Comparison of ENCODE assay signal across 9 cellular contexts in the genomic region with DNA sequence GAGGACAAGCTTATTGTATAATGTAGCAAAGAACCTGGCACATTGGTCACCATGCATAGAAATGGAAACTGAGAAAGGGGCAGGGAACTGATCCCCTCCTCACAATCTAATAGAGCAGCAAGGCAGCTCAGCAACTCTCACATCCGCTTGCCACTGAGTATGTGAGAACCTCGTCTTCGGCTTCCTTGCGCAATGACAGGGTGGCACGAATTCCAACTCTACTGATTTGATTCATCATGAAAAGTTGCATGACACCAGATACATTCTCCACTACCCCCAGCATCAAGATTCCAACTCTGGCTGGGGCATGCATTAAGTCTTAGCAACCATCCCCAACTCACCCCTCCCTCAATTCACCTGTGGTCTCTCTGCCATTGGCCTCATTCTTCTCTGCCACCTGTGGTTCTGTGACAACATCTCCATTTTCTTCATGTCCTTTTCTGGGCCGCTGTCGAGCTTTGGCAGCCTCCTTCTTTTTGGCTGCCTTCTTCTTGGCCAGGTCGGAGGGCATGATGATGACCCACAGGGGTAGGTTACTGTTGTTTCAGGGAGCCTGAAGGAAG. TPM values are rescaled to one million over a fixed set of nuclear protein-coding genes. Genes with fewer than 3 reads are reported as not detected.
DNase-seq lines count a peak whose midpoint lies in the region; ATAC-seq and TF ChIP-seq lines count a peak whose summit lies in the region.
"Had no signal": no experiment of that assay in that cellular context is flagged by ENCODE, and none has a peak within 500 bp of the region (broad histone marks: within the 10 kb centered on the region; RNA-seq: fewer than 3 reads in every experiment).

No MANE protein-coding gene starts in this region.

- no peaks in the 10 kb centered on the region for H4K20me1 ChIP-seq in SK-N-SH (ENCODE audit: insufficient read depth)

- TF ChIP-seq CTCF in SK-N-SH (IDR thresholded peaks at IDR 0.05) = no peak
- TF ChIP-seq CTCF in activated B cell treated with CpG ODN at 0.5 μM for 24 hours (IDR thresholded peaks at IDR 0.05) = no peak
- no peak for TF ChIP-seq CTCF in stomach (IDR thresholded peaks at IDR 0.05)

- no peak for DNase-seq in SK-N-SH
- DNase-seq in activated B cell treated with CpG ODN at 0.5 μM for 24 hours = no peak
- DNase-seq in stomach = no peak
- DNase-seq in cerebellar nuclear complex (lab: John Stamatoyannopoulos, UW) = no peak

- POLR2A ChIA-PET in SK-N-SH (lab: Yijun Ruan, JAX) (interaction anchor here (1.1 kb wide), 1 partner anchor 20 kb away, joined by 3 read pairs; no protein-coding TSS in a partner anchor), activated B cell treated with CpG ODN at 0.5 μM for 24 hours (lab: Charles Lee) (interaction anchor here (0.5 to 1.7 kb wide), 3 partner anchors 13 to 198 kb away, joined by 3 to 9 read pairs (median 3); a partner anchor contains a TSS)

- TF ChIP-seq RAD21 in SK-N-SH (IDR thresholded peaks at IDR 0.05; ENCODE audit: low read length) = no peak

- H3K4me2 ChIP-seq in SK-N-SH = peak overlapping the region; percentile 90

- H3K36me3 Mint-ChIP-seq in activated B cell treated with CpG ODN at 0.5 μM for 24 hours (ENCODE audit: low read depth) = peaks cover 49% of the 10 kb centered on the region

- peaks cover 26% of the 10 kb centered on the region for H3K79me2 ChIP-seq in SK-N-SH (ENCODE audit: insufficient read depth)

- no peak overlapping the region; a peak in 2 of 4 replicates for H3K27ac ChIP-seq in SK-N-SH (ENCODE audit: low read depth in 2 of 2, low read length in 1 of 2)
- no peak overlapping the region for H3K27ac ChIP-seq in iPS-18a (ENCODE audit: low read length)
- H3K27ac ChIP-seq in stomach = peak overlapping the region in 3 of 5 donors; percentile 83 to 91 (median 87)

- no peaks in the 10 kb centered on the region for H3K9me3 ChIP-seq in SK-N-SH
- H3K9me3 ChIP-seq in iPS-18a (ENCODE audit: control insufficient read depth, low read depth, low read length) = no peaks in the 10 kb centered on the region
- no peaks in the 10 kb centered on the region for H3K9me3 ChIP-seq in stomach

- H3K36me3 ChIP-seq in SK-N-SH (replicated peaks in 1 of 2; ENCODE audit: control insufficient read depth in 1 of 2, insufficient read depth in 2 of 2, low read length in 1 of 2) (peaks cover 42 to 46% of the 10 kb centered on the region in 2 experiments), iPS-18a (ENCODE audit: control insufficient read depth, low read depth, low read length) (peaks cover 34% of the 10 kb centered on the region), stomach (peaks cover 35 to 45% (median 40%) of the 10 kb centered on the region in 4 donors)

- H2AFZ ChIP-seq in SK-N-SH (ENCODE audit: low read depth) = no peak overlapping the region

- no peaks in the 10 kb centered on the region for H3K27me3 ChIP-seq in SK-N-SH (ENCODE audit: insufficient read depth)
- H3K27me3 ChIP-seq in iPS-18a (ENCODE audit: control insufficient read depth, insufficient read depth, low read length) = no peaks in the 10 kb centered on the region
- H3K27me3 ChIP-seq in stomach = no peaks in the 10 kb centered on the region

- no peak overlapping the region for H3K27ac Mint-ChIP-seq in activated B cell treated with CpG ODN at 0.5 μM for 24 hours

- peaks cover 30% of the 10 kb centered on the region for H3K4me1 Mint-ChIP-seq in activated B cell treated with CpG ODN at 0.5 μM for 24 hours

- peak overlapping the region; percentile 99 for H3K4me3 Mint-ChIP-seq in activated B cell treated with CpG ODN at 0.5 μM for 24 hours

- TF ChIP-seq EP300 in SK-N-SH (IDR thresholded peaks at IDR 0.05; ENCODE audit: borderline replicate concordance in 1 of 2, low read depth in 1 of 2, low read length in 1 of 2) (no peak), stomach (IDR thresholded peaks at IDR 0.05) (no peak)

- peaks cover 9% of the 10 kb centered on the region for H3F3A ChIP-seq in SK-N-SH (replicated peaks; ENCODE audit: insufficient read depth)

- H3K27me3 Mint-ChIP-seq in activated B cell treated with CpG ODN at 0.5 μM for 24 hours = no peaks in the 10 kb centered on the region

- no peaks in the 10 kb centered on the region for H3K9me3 Mint-ChIP-seq in activated B cell treated with CpG ODN at 0.5 μM for 24 hours

- CTCF ChIA-PET in SK-N-SH (lab: Yijun Ruan, JAX) (interaction anchor here (0.7 to 4.9 kb wide), 9 partner anchors 18 to 115 kb away, joined by 3 to 46 read pairs (median 4); a partner anchor contains a TSS), activated B cell treated with CpG ODN at 0.5 μM for 24 hours (lab: Charles Lee) (interaction anchor here (1.2 kb wide), 2 partner anchors 17 to 18 kb away, joined by 3 to 4 read pairs; no protein-coding TSS in a partner anchor)

- H3K9ac ChIP-seq in SK-N-SH = peak overlapping the region; percentile 78
- peak overlapping the region; percentile 76 for H3K9ac ChIP-seq in iPS-18a (ENCODE audit: low read length)

- H3K4me3 ChIP-seq in SK-N-SH (ENCODE audit: low read depth in 2 of 2, low read length in 1 of 2) (peak overlapping the region; percentile 80 to 97), iPS-18a (ENCODE audit: low read length) (peak overlapping the region; percentile 78), stomach (peak overlapping the region; percentile 68 to 99 (median 89))

- ATAC-seq in SK-N-SH treated with all-trans-retinoic acid at 6 μM for 48 hours (no peak), activated B cell treated with CpG ODN at 0.5 μM for 24 hours (ENCODE audit: low read depth) (no peak), HG02970 (IDR thresholded peaks at IDR 0.05; ENCODE audit: low FRiP score, unreplicated experiment) (no peak), HG02759 (IDR thresholded peaks at IDR 0.05; ENCODE audit: unreplicated experiment) (no peak)

- no peak for TF ChIP-seq POLR2A in stomach (IDR thresholded peaks at IDR 0.05)

- 58% methylated on average over 8 of the region's 8 CpGs for WGBS in SK-N-SH (ENCODE audit: low lambda C conversion rate)
- WGBS in stomach, 5 donors = 51 to 60% (median 59%) methylated on average over 8 of the region's 8 CpGs

- intact Hi-C loops in activated B cell treated with CpG ODN at 0.5 μM for 24 hours (cut with micrococcal nuclease) (loop anchor here (2.0 to 10.0 kb wide), 7 partner anchors 76 to 1511 kb away; a partner anchor contains a TSS), stomach (cut with DNase I; ENCODE audit: low total_unique reads) (no loop called here)

- no peaks in the 10 kb centered on the region for H3K9me2 ChIP-seq in SK-N-SH

- H3K4me1 ChIP-seq in SK-N-SH (ENCODE audit: control insufficient read depth in 1 of 2, insufficient read depth in 2 of 2, low read depth in 1 of 2, low read length in 1 of 2) (peaks cover 10 to 19% of the 10 kb centered on the region in 2 experiments), iPS-18a (ENCODE audit: control insufficient read depth, low read depth, low read length) (peaks cover 4% of the 10 kb centered on the region), stomach (peaks cover 19 to 34% (median 28%) of the 10 kb centered on the region in 4 donors)

TF ChIP-seq in SK-N-SH, 30 proteins besides CTCF, POLR2A, EP300 and RAD21 (continues in another document):
- TF ChIP-seq, protein P1, sequence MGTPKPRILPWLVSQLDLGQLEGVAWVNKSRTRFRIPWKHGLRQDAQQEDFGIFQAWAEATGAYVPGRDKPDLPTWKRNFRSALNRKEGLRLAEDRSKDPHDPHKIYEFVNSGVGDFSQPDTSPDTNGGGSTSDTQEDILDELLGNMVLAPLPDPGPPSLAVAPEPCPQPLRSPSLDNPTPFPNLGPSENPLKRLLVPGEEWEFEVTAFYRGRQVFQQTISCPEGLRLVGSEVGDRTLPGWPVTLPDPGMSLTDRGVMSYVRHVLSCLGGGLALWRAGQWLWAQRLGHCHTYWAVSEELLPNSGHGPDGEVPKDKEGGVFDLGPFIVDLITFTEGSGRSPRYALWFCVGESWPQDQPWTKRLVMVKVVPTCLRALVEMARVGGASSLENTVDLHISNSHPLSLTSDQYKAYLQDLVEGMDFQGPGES (IDR thresholded peaks at IDR 0.05; ENCODE audit: low read depth, low read length) = no peak
- TF ChIP-seq TCF12 (IDR thresholded peaks at IDR 0.05) = no peak

TF ChIP-seq in SK-N-SH treated with all-trans-retinoic acid at 6 μM for 48 hours, 23 proteins besides CTCF, POLR2A, EP300 and RAD21 (continues in another document):
- TF ChIP-seq ARNTL (CRISPR knock-in tag; IDR thresholded peaks at IDR 0.05; ENCODE audit: borderline replicate concordance, low read depth) (no peak), PPARA (CRISPR knock-in tag; IDR thresholded peaks at IDR 0.05; ENCODE audit: borderline replicate concordance) (no peak)

RNA-seq across cellular contexts. Expression of a gene that starts 1.0 kb away (rescaled TPM):
- polyA plus RNA-seq in SK-N-SH (2012; rRNA removed) (75.4 and 102 TPM in 2 replicates), stomach (10 to 100 TPM; 14.3 to 16.3 (median 16.1) TPM)
- polyA plus RNA-seq in SK-N-SH (2012; cell fraction: cytosol; rRNA removed) = 49.9 and 79.5 TPM in 2 replicates
- polyA plus RNA-seq in SK-N-SH (2012; cell fraction: nucleus; rRNA removed) = 69.6 and 89.1 TPM in 2 replicates
- total RNA-seq in activated B cell treated with CpG ODN at 0.5 μM for 24 hours (47.3 and 52.4 TPM in 2 replicates), stomach (10 to 100 TPM in 3 of 5 donors, 1 to 10 TPM in 2; 5.2 to 28.0 (median 13.4) TPM)

RNA-seq across cellular contexts. Expression of a gene that starts 6.3 kb away (rescaled TPM):
- polyA plus RNA-seq in SK-N-SH (2012; rRNA removed) = 60.4 and 68.6 TPM in 2 replicates
- polyA plus RNA-seq in SK-N-SH (2012; cell fraction: cytosol; rRNA removed) = 27.8 and 47.3 TPM in 2 replicates
- 143 and 144 TPM in 2 replicates for polyA plus RNA-seq in SK-N-SH (2012; cell fraction: nucleus; rRNA removed)
- total RNA-seq in activated B cell treated with CpG ODN at 0.5 μM for 24 hours = 32.4 and 41.2 TPM in 2 replicates
- total RNA-seq in stomach = 100 to 1,000 TPM in 1 of 5 donors, 10 to 100 TPM in 4; 12.8 to 100 (median 66.9) TPM
- polyA plus RNA-seq in stomach = 10 to 100 TPM in 2 of 3 donors, 1 to 10 TPM in 1; 5.8 to 15.5 (median 13.8) TPM

RNA-seq across cellular contexts. Expression of a gene that starts 15.7 kb away (rescaled TPM):
- polyA plus RNA-seq in SK-N-SH (2012; rRNA removed) = not detected in 2 replicates
- polyA plus RNA-seq in SK-N-SH (2012; cell fraction: cytosol; rRNA removed) = not detected in 2 replicates
- polyA plus RNA-seq in SK-N-SH (2012; cell fraction: nucleus; rRNA removed) = 0.73 TPM in 1 of 2 replicates, not detected in the other
- total RNA-seq in activated B cell treated with CpG ODN at 0.5 μM for 24 hours = 0.76 and 1.8 TPM in 2 replicates
- not detected for total RNA-seq in stomach
- not detected for polyA plus RNA-seq in stomach
- total RNA-seq: glomerular endothelial cell had no signal

RNA-seq across cellular contexts. Expression of a gene that starts 22.5 kb away (rescaled TPM):
- 60.5 and 62.8 TPM in 2 replicates for polyA plus RNA-seq in SK-N-SH (2012; rRNA removed)
- 30.4 and 41.6 TPM in 2 replicates for polyA plus RNA-seq in SK-N-SH (2012; cell fraction: cytosol; rRNA removed)
- 239 and 265 TPM in 2 replicates for polyA plus RNA-seq in SK-N-SH (2012; cell fraction: nucleus; rRNA removed)
- not detected in 2 replicates for total RNA-seq in activated B cell treated with CpG ODN at 0.5 μM for 24 hours
- 100 to 1,000 TPM in 1 of 5 donors, 10 to 100 TPM in 4; 11.6 to 105 (median 22.5) TPM for total RNA-seq in stomach
- 10 to 100 TPM; 27.4 to 43.5 (median 38.6) TPM for polyA plus RNA-seq in stomach

RNA-seq across cellular contexts. Expression of a gene that starts 39.0 kb away (rescaled TPM):
- polyA plus RNA-seq in SK-N-SH (2012; rRNA removed) = not detected in 2 replicates
- not detected in 2 replicates for polyA plus RNA-seq in SK-N-SH (2012; cell fraction: cytosol; rRNA removed)
- not detected in 2 replicates for polyA plus RNA-seq in SK-N-SH (2012; cell fraction: nucleus; rRNA removed)
- not detected in 2 replicates for total RNA-seq in activated B cell treated with CpG ODN at 0.5 μM for 24 hours
- not detected for total RNA-seq in stomach
- polyA plus RNA-seq in stomach = under 1 TPM in 1 of 3 donors, not detected in 2; 0.05 TPM
- total RNA-seq: glomerular endothelial cell had no signal

Comparison
In these comparisons a context has a peak if more than half of its experiments do, and no peak if none do; other contexts are left out.
1. H3K27ac ChIP-seq: peak in stomach (3 of 5); none in SK-N-SH (0 of 2) and iPS-18a (single experiment).
2. Peak in every context shown above with its lines, with median percentiles within 50 percentile points of each other: H3K4me3 ChIP-seq.